Comparison of ENCODE assay signal across 9 cellular contexts in genomic region chr3:138687236-138687635, GRCh38.
DNase-seq lines count a peak whose midpoint lies in the region; ATAC-seq and TF ChIP-seq lines count a peak whose summit lies in the region.
"Had no signal": no experiment of that assay in that cellular context is flagged by ENCODE, and none has a peak within 500 bp of the region (broad histone marks: within the 10 kb centered on the region; RNA-seq: fewer than 3 reads in every experiment).

No MANE protein-coding gene starts in this region.

- H3K27me3 ChIP-seq in GM06990 (replicated peaks; ENCODE audit: control insufficient read depth, insufficient read depth, low read length) (no peaks in the 10 kb centered on the region), spleen (replicated peaks in 1 of 7) (no peaks in the 10 kb centered on the region)

- TF ChIP-seq CTCF in GM06990 (IDR thresholded peaks at IDR 0.05; ENCODE audit: insufficient read depth, low read length, poor library complexity, severe bottlenecking), result no peak
- TF ChIP-seq CTCF in fibroblast of mammary gland (conservative IDR thresholded peaks at IDR 0.05; ENCODE audit: control insufficient read depth, insufficient read depth, low read depth, low read length), result no peak
- no peak for TF ChIP-seq CTCF in spleen (IDR thresholded peaks at IDR 0.05 in 8 of 11, conservative IDR thresholded peaks at IDR 0.05 in 3 of 11)

- H3K4me3 ChIP-seq in GM06990 (replicated peaks; ENCODE audit: low read depth, low read length) (no peak overlapping the region), fibroblast of mammary gland (ENCODE audit: control insufficient read depth, low read depth, low read length) (no peak overlapping the region), spleen (no peak overlapping the region)

- intact Hi-C loops in spleen (cut with DNase I; ENCODE audit: low total_unique reads), result no loop called here

- ATAC-seq in GM21515 (IDR thresholded peaks at IDR 0.05; ENCODE audit: unreplicated experiment), result peak; percentile 5
- peak; percentile 19 for ATAC-seq in HG03442 (IDR thresholded peaks at IDR 0.05; ENCODE audit: unreplicated experiment)

- 85 to 92% (median 88%) methylated on average over 1 of the region's 1 CpG for WGBS in spleen, 5 donors

- H3K27ac ChIP-seq in spleen, result no peak overlapping the region

- peak; percentile 40 for DNase-seq in GM06990 (ENCODE audit: extremely low read depth, insufficient read length)
- DNase-seq in fibroblast of mammary gland (ENCODE audit: low read depth), result peak; percentile 76
- no peak for DNase-seq in COLO668 (lab: John Stamatoyannopoulos, UW; ENCODE audit: unreplicated experiment)
- DNase-seq in inferior parietal cortex (ENCODE audit: extremely low spot score), result no peak
- no peak for DNase-seq in NCI-H526 (lab: John Stamatoyannopoulos, UW)
- DNase-seq in spleen, result no peak
- DNase-seq: NCI-H510A had no signal

- no peaks in the 10 kb centered on the region for H3K36me3 ChIP-seq in GM06990 (ENCODE audit: control insufficient read depth, insufficient read depth, low read length)
- H3K36me3 ChIP-seq in spleen, result peaks cover 0 to 72% (median 5%) of the 10 kb centered on the region in 6 donors

- TF ChIP-seq POLR2A in spleen (IDR thresholded peaks at IDR 0.05), result no peak

- H3K9me3 ChIP-seq in spleen, result no peaks in the 10 kb centered on the region

- H3K4me1 ChIP-seq in spleen, result peaks cover 3 to 41% (median 23%) of the 10 kb centered on the region in 6 donors

Comparison
In these comparisons a context has a peak if more than half of its experiments do, and no peak if none do; other contexts are left out.
1. DNase-seq: peak in GM06990 (single experiment) and fibroblast of mammary gland (single experiment); none in COLO668 (single experiment), inferior parietal cortex (single experiment), NCI-H526 (0 of 2) and spleen (single experiment).